9 cellular contexts compared by ENCODE assay signal in genomic region chr3:16468114-16469098, GRCh38. TPM values are rescaled to one million over a fixed set of nuclear protein-coding genes. Genes with fewer than 3 reads are reported as not detected.
A peak's percentile ranks its signal among the peaks of the same experiment; 100 is the strongest.
DNase-seq lines count a peak whose midpoint lies in the region; ATAC-seq and TF ChIP-seq lines count a peak whose summit lies in the region.
"Had no signal": no experiment of that assay in that cellular context is flagged by ENCODE, and none has a peak within 500 bp of the region (broad histone marks: within the 10 kb centered on the region; RNA-seq: fewer than 3 reads in every experiment).

No MANE protein-coding gene starts in this region.

- H3K9ac ChIP-seq in BLaER1, result peak overlapping the region; percentile 7; the same call in 1 of the 2 replicates
- no peak overlapping the region for H3K9ac ChIP-seq in H9 (ENCODE audit: extremely low read depth, insufficient read length, low read length)

- H3K27me3 Mint-ChIP-seq in activated T-cell treated with anti-CD3 and anti-CD28 coated beads, Interleukin-2, amount 50 U/mL, for 72 hours (ENCODE audit: low read depth), result no peaks in the 10 kb centered on the region
- peaks cover 14% of the 10 kb centered on the region for H3K27me3 Mint-ChIP-seq in H9 (ENCODE audit: low read depth)

- H3K14ac ChIP-seq in H9 (ENCODE audit: insufficient read depth, low read length), result no peak overlapping the region

- no peaks in the 10 kb centered on the region for H3K79me1 ChIP-seq in H9 (ENCODE audit: insufficient read depth, low read depth, low read length, poor library complexity, severe bottlenecking)

- peak overlapping the region; percentile 65 to 76 for H3K4me3 Mint-ChIP-seq in activated T-cell treated with anti-CD3 and anti-CD28 coated beads, Interleukin-2, amount 50 U/mL, for 72 hours
- H3K4me3 Mint-ChIP-seq in H9, result no peak overlapping the region

- H2BK120ac ChIP-seq in H9 (ENCODE audit: low read depth, low read length, poor library complexity, severe bottlenecking), result no peak overlapping the region

- H2BK5ac ChIP-seq in H9 (ENCODE audit: insufficient read length, low read length), result no peak overlapping the region

- H3K36me3 ChIP-seq in BLaER1 (peaks cover 85% of the 10 kb centered on the region), left lung (peaks cover 0 to 11% of the 10 kb centered on the region in 2 donors)

- H2AFZ ChIP-seq in H9 (ENCODE audit: low read length), result no peak overlapping the region

- H4K91ac ChIP-seq in H9 (ENCODE audit: insufficient read length, low read depth, low read length), result no peak overlapping the region

- no peak overlapping the region for H4K5ac ChIP-seq in H9 (ENCODE audit: insufficient read length, low read depth, low read length)

- H3K4ac ChIP-seq in H9 (ENCODE audit: low read depth, low read length), result no peak overlapping the region

- ATAC-seq in GM21390 (IDR thresholded peaks at IDR 0.05; ENCODE audit: unreplicated experiment) (peak; percentile 20), left lung (peak; percentile 17), HG03135 (IDR thresholded peaks at IDR 0.05; ENCODE audit: unreplicated experiment) (no peak)
- ATAC-seq in activated T-cell treated with anti-CD3 and anti-CD28 coated beads, Interleukin-2, amount 50 U/mL, for 72 hours (replicated peaks in 1 of 2), result peak; percentile 44 to 51

- no peak for TF ChIP-seq CTCF in left lung (IDR thresholded peaks at IDR 0.05)
- no peak for TF ChIP-seq CTCF in H9 (conservative IDR thresholded peaks at IDR 0.05)
- no peak for TF ChIP-seq CTCF in coronary artery (IDR thresholded peaks at IDR 0.05)

- H3K56ac ChIP-seq in H9 (ENCODE audit: insufficient read length, low read depth, low read length), result no peak overlapping the region

- H3K4me2 ChIP-seq in BLaER1 (peak overlapping the region; percentile 66), H9 (ENCODE audit: insufficient read depth, insufficient read length, low read length) (no peak overlapping the region)

- H2BK20ac ChIP-seq in H9 (ENCODE audit: low read depth, low read length, poor library complexity, severe bottlenecking), result no peak overlapping the region

- intact Hi-C loops in left lung (cut with DNase I), result no loop called here

- no peak overlapping the region for H3T11ph ChIP-seq in H9 (ENCODE audit: low read length)

- H3K27me3 ChIP-seq in BLaER1, result no peaks in the 10 kb centered on the region
- no peaks in the 10 kb centered on the region for H3K27me3 ChIP-seq in left lung
- no peaks in the 10 kb centered on the region for H3K27me3 ChIP-seq in H9 (ENCODE audit: insufficient read depth, low read length)

- H3K27ac ChIP-seq in BLaER1 (peak overlapping the region; percentile 45), left lung (no peak overlapping the region), H9 (ENCODE audit: insufficient read length, low read depth, low read length) (no peak overlapping the region), coronary artery (peak overlapping the region in 1 of 2 donors; percentile 2)

- H3K9me3 ChIP-seq in BLaER1 (peaks cover 47% of the 10 kb centered on the region), left lung (peaks cover 0 to 11% of the 10 kb centered on the region in 2 donors), H9 (ENCODE audit: control insufficient read depth, low read depth, low read length) (no peaks in the 10 kb centered on the region)

- H2BK12ac ChIP-seq in H9 (ENCODE audit: insufficient read length, low read depth, low read length), result no peak overlapping the region

- peak overlapping the region; percentile 61 for H3K27ac Mint-ChIP-seq in activated T-cell treated with anti-CD3 and anti-CD28 coated beads, Interleukin-2, amount 50 U/mL, for 72 hours
- 0 out of 7 replicates have a peak overlapping the region, but pooled peaks of 1 of the 3 experiments have one; percentile 22 for H3K27ac Mint-ChIP-seq in H9

- H2AK5ac ChIP-seq in H9 (ENCODE audit: insufficient read length, low read length), result no peak overlapping the region

- no peak overlapping the region for H2BK15ac ChIP-seq in H9 (ENCODE audit: low read depth, low read length)

- H3K9me3 Mint-ChIP-seq in activated T-cell treated with anti-CD3 and anti-CD28 coated beads, Interleukin-2, amount 50 U/mL, for 72 hours, result peaks cover 0 to 2% of the 10 kb centered on the region in 2 donors
- H3K9me3 Mint-ChIP-seq in H9, result peaks cover 6 to 8% of the 10 kb centered on the region in 2 experiments; a peak in 1 of 5 replicates

- H4K20me1 ChIP-seq in BLaER1 (peaks cover 25% of the 10 kb centered on the region; the same call in 1 of the 2 replicates), H9 (ENCODE audit: control insufficient read depth, insufficient read depth, insufficient read length) (no peaks in the 10 kb centered on the region)

- no peak overlapping the region for H3K4me3 ChIP-seq in BLaER1
- no peak overlapping the region for H3K4me3 ChIP-seq in left lung
- H3K4me3 ChIP-seq in coronary artery, result no peak overlapping the region

- H3K4me1 Mint-ChIP-seq in activated T-cell treated with anti-CD3 and anti-CD28 coated beads, Interleukin-2, amount 50 U/mL, for 72 hours (ENCODE audit: low read depth), result peaks cover 63% of the 10 kb centered on the region
- peaks cover 11 to 13% of the 10 kb centered on the region in 2 experiments for H3K4me1 Mint-ChIP-seq in H9

- no peak overlapping the region for H3K18ac ChIP-seq in H9 (ENCODE audit: insufficient read length, low read depth, low read length)

- H3K36me3 Mint-ChIP-seq in activated T-cell treated with anti-CD3 and anti-CD28 coated beads, Interleukin-2, amount 50 U/mL, for 72 hours (ENCODE audit: insufficient read depth in 2 of 2), result peaks cover 23 to 60% of the 10 kb centered on the region in 2 donors
- H3K36me3 Mint-ChIP-seq in H9 (ENCODE audit: insufficient read depth in 1 of 3, low read depth in 3 of 3), result peaks cover 0 to 4% (median 0%) of the 10 kb centered on the region in 3 experiments; a peak in 1 of 7 replicates

- H3K4me1 ChIP-seq in BLaER1 (peaks cover 41% of the 10 kb centered on the region), left lung (peaks cover 4 to 17% of the 10 kb centered on the region in 2 donors), H9 (ENCODE audit: insufficient read depth, low read length) (no peaks in the 10 kb centered on the region)

- no peaks in the 10 kb centered on the region for H3K23me2 ChIP-seq in H9 (ENCODE audit: insufficient read length, low read depth, low read length, poor library complexity, severe bottlenecking)

- no CpG with 5 or more reads among the region's 16 CpGs for WGBS in H9 (ENCODE audit: extremely low coverage, insufficient read length, low lambda C conversion rate)

- no peaks in the 10 kb centered on the region for H3K79me2 ChIP-seq in H9 (ENCODE audit: insufficient read depth, low read length)

- no peak overlapping the region for H4K8ac ChIP-seq in H9 (replicated peaks; ENCODE audit: insufficient read length, low read depth, low read length)

- no peak overlapping the region for H3K23ac ChIP-seq in H9 (ENCODE audit: insufficient read length, low read depth, low read length)

- no peak for DNase-seq in activated T-cell treated with anti-CD3 and anti-CD28 coated beads, Interleukin-2, amount 50 U/mL, for 72 hours
- no peak for DNase-seq in left lung
- no peak for DNase-seq in H9
- no peak for DNase-seq in coronary artery (ENCODE audit: low spot score)
- no peak for DNase-seq in NCI-H187 treated with DMSO at 0.1 percent for 48 hours (lab: John Stamatoyannopoulos, UW)
- DNase-seq: NCI-H187 had no signal

RNA-seq across cellular contexts. Expression of gene RFTN1, which starts 45.1 kb away (rescaled TPM):
- 100 to 1,000 TPM; 128 to 132 TPM for total RNA-seq in activated T-cell treated with anti-CD3 and anti-CD28 coated beads, Interleukin-2, amount 50 U/mL, for 72 hours
- total RNA-seq in left lung (10 to 100 TPM; 47.2 to 85.1 TPM), H9 (2021) (2.2 and 2.5 TPM in 2 replicates)

Comparison
In these comparisons a context has a peak if more than half of its experiments do, and no peak if none do; other contexts are left out.
1. H3K4me3 Mint-ChIP-seq: peak in activated T-cell treated with anti-CD3 and anti-CD28 coated beads, Interleukin-2, amount 50 U/mL, for 72 hours (2 of 2); none in H9 (0 of 2).
2. RNA of gene RFTN1, which starts 45.1 kb away (total RNA-seq): 128 to 132 TPM in activated T-cell treated with anti-CD3 and anti-CD28 coated beads, Interleukin-2, amount 50 U/mL, for 72 hours and 47.2 to 85.1 TPM in left lung; 2.2 to 2.5 TPM in H9; every median in the first group is over 10 times any median in the second.